ENCODE assay signal across 34 cellular contexts in the genomic region with DNA sequence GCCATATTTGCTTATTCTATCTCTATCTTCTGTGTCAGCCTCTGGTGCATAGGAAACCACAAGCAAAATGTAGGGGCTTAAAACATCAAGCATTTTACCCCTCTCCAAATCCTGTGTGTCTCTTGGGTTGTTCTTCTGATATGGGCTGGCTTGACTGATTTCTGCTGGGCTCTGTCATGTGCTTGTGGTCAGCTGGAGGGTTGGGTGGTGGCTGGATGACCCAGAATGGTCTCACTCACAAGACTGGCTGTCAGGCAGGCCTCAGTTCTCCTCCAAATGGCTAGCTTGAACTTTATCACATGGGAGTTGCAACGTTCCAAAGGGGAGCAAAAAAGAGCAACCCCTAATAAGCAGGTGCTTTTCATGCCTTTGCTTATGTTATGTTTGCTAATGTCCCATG. TPM values are rescaled to one million over a fixed set of nuclear protein-coding genes. Genes with fewer than 3 reads are reported as not detected.
"Had no signal": no experiment of that assay in that cellular context is flagged by ENCODE, and none has a peak within 500 bp of the region (broad histone marks: within the 10 kb centered on the region; RNA-seq: fewer than 3 reads in every experiment).

No MANE protein-coding gene starts in this region.

- H3K9me3 Mint-ChIP-seq: activated CD4-positive, alpha-beta memory T cell treated with anti-CD3 and anti-CD28 coated beads for 36 hours; activated CD4-positive, alpha-beta T cell treated with anti-CD3 and anti-CD28 coated beads, Interleukin-2, amount 10 ng/mL, durations not matched to agents 24 days and 14 days; activated naive CD4-positive, alpha-beta T cell treated with anti-CD3 and anti-CD28 coated beads, Interleukin-2, amount 10 ng/mL, durations not matched to agents 7 days and 5 days; T-cell; T-helper 2 cell treated with Interferon-gamma antibody and Interleukin-4, amounts not matched to agents 5 μg/mL and 100 μg/mL, for 36 hours had no signal

- H3K4me3 ChIP-seq: ascending aorta, breast epithelium, cardiac muscle cell, colonic mucosa, esophagus squamous epithelium, gastroesophageal sphincter had no signal

- H3K4me3 Mint-ChIP-seq: activated CD4-positive, alpha-beta memory T cell treated with anti-CD3 and anti-CD28 coated beads for 36 hours; activated CD4-positive, alpha-beta T cell treated with anti-CD3 and anti-CD28 coated beads for 36 hours; activated CD4-positive, alpha-beta T cell treated with anti-CD3 and anti-CD28 coated beads, Interleukin-2, amount 10 ng/mL, durations not matched to agents 24 days and 14 days; activated CD8-positive, alpha-beta memory T cell treated with anti-CD3 and anti-CD28 coated beads, Interleukin-2, amount 10 ng/mL, durations not matched to agents 7 days and 5 days; activated CD8-positive, alpha-beta T cell treated with anti-CD3 and anti-CD28 coated beads, Interleukin-2, amount 10 ng/mL, durations not matched to agents 7 days and 5 days; activated naive CD4-positive, alpha-beta T cell treated with anti-CD3 and anti-CD28 coated beads, Interleukin-2, amount 10 ng/mL, durations not matched to agents 7 days and 5 days; activated naive CD8-positive, alpha-beta T cell treated with anti-CD3 and anti-CD28 coated beads, Interleukin-2, amount 10 ng/mL, durations not matched to agents 7 days and 5 days; activated T-helper 1 cell treated with anti-CD3 and anti-CD28 coated beads, Interleukin-12 subunit alpha, Interleukin-12 subunit beta, Interleukin-2, Interleukin-4 antibody, amounts not matched to agents 30 ng/mL and 10 ng/mL and 1 ng/mL, durations not matched to agents 14 hours and 24 hours and 36 hours; brain; T-cell; T-helper 1 cell treated with Interleukin-12 subunit alpha and Interleukin-12 subunit beta and Interleukin-4 antibody, amounts not matched to agents 30 μg/mL and 1 μg/mL, for 36 hours; T-helper 2 cell treated with Interferon-gamma antibody and Interleukin-4, amounts not matched to agents 5 μg/mL and 100 μg/mL, for 36 hours had no signal

- H3K4me1 ChIP-seq: ascending aorta, breast epithelium, colonic mucosa, esophagus squamous epithelium had no signal

- H3K9me3 ChIP-seq: ascending aorta, breast epithelium, colonic mucosa, esophagus squamous epithelium, gastroesophageal sphincter had no signal

- H3K27me3 ChIP-seq: ascending aorta, breast epithelium, cardiac muscle cell, colonic mucosa had no signal

- H3K27ac Mint-ChIP-seq: activated CD4-positive, alpha-beta memory T cell treated with anti-CD3 and anti-CD28 coated beads for 36 hours; activated CD4-positive, alpha-beta T cell treated with anti-CD3 and anti-CD28 coated beads for 36 hours; activated CD4-positive, alpha-beta T cell treated with anti-CD3 and anti-CD28 coated beads, Interleukin-2, amount 10 ng/mL, durations not matched to agents 24 days and 14 days; activated CD8-positive, alpha-beta memory T cell treated with anti-CD3 and anti-CD28 coated beads, Interleukin-2, amount 10 ng/mL, durations not matched to agents 7 days and 5 days; activated CD8-positive, alpha-beta T cell treated with anti-CD3 and anti-CD28 coated beads, Interleukin-2, amount 10 ng/mL, durations not matched to agents 7 days and 5 days; activated naive CD4-positive, alpha-beta T cell treated with anti-CD3 and anti-CD28 coated beads, Interleukin-2, amount 10 ng/mL, durations not matched to agents 7 days and 5 days; activated naive CD8-positive, alpha-beta T cell treated with anti-CD3 and anti-CD28 coated beads, Interleukin-2, amount 10 ng/mL, durations not matched to agents 7 days and 5 days; activated T-helper 1 cell treated with anti-CD3 and anti-CD28 coated beads, Interleukin-12 subunit alpha, Interleukin-12 subunit beta, Interleukin-2, Interleukin-4 antibody, amounts not matched to agents 30 ng/mL and 10 ng/mL and 1 ng/mL, durations not matched to agents 14 hours and 24 hours and 36 hours; brain; T-helper 1 cell treated with Interleukin-12 subunit alpha and Interleukin-12 subunit beta and Interleukin-4 antibody, amounts not matched to agents 30 μg/mL and 1 μg/mL, for 36 hours; T-helper 2 cell treated with Interferon-gamma antibody and Interleukin-4, amounts not matched to agents 5 μg/mL and 100 μg/mL, for 36 hours had no signal

- ATAC-seq: activated CD4-positive, alpha-beta T cell treated with anti-CD3 and anti-CD28 coated beads for 36 hours; activated CD8-positive, alpha-beta memory T cell treated with anti-CD3 and anti-CD28 coated beads, Interleukin-2, amount 10 ng/mL, durations not matched to agents 7 days and 5 days; activated CD8-positive, alpha-beta T cell treated with anti-CD3 and anti-CD28 coated beads, Interleukin-2, amount 10 ng/mL, durations not matched to agents 7 days and 5 days; activated naive CD4-positive, alpha-beta T cell treated with anti-CD3 and anti-CD28 coated beads, Interleukin-2, amount 50 U/mL, for 72 hours; gastroesophageal sphincter; T-cell had no signal

- H3K4me1 Mint-ChIP-seq: activated CD4-positive, alpha-beta T cell treated with anti-CD3 and anti-CD28 coated beads for 36 hours; activated CD4-positive, alpha-beta T cell treated with anti-CD3 and anti-CD28 coated beads, Interleukin-2, amount 10 ng/mL, durations not matched to agents 24 days and 14 days; activated CD8-positive, alpha-beta memory T cell treated with anti-CD3 and anti-CD28 coated beads, Interleukin-2, amount 10 ng/mL, durations not matched to agents 7 days and 5 days; activated naive CD4-positive, alpha-beta T cell treated with anti-CD3 and anti-CD28 coated beads, Interleukin-2, amount 10 ng/mL, durations not matched to agents 7 days and 5 days; brain had no signal

- H3K36me3 ChIP-seq: ascending aorta, breast epithelium, cardiac muscle cell, colonic mucosa, esophagus squamous epithelium, gastroesophageal sphincter had no signal

- H3K27ac ChIP-seq: ascending aorta, breast epithelium, cardiac muscle cell, colonic mucosa, epithelial cell of prostate, esophagus squamous epithelium, gastroesophageal sphincter had no signal

- DNase-seq: activated CD4-positive, alpha-beta memory T cell treated with anti-CD3 and anti-CD28 coated beads for 36 hours; activated CD4-positive, alpha-beta T cell treated with anti-CD3 and anti-CD28 coated beads for 36 hours; activated CD4-positive, alpha-beta T cell treated with anti-CD3 and anti-CD28 coated beads, Interleukin-2, amount 10 ng/mL, durations not matched to agents 24 days and 14 days; activated CD4-positive, CD25-positive, alpha-beta regulatory T cell; activated CD4-positive, CD25-positive, alpha-beta regulatory T cell treated with anti-CD3 and anti-CD28 coated beads, Interleukin-2, amount 50 U/mL, for 72 hours; activated CD8-positive, alpha-beta memory T cell treated with anti-CD3 and anti-CD28 coated beads, Interleukin-2, amount 10 ng/mL, durations not matched to agents 7 days and 5 days; activated CD8-positive, alpha-beta memory T cell treated with anti-CD3 and anti-CD28 coated beads, Interleukin-2, amount 50 U/mL, for 4 hours; activated CD8-positive, alpha-beta T cell treated with anti-CD3 and anti-CD28 coated beads, Interleukin-2, amount 10 ng/mL, durations not matched to agents 7 days and 5 days; activated gamma-delta T cell; activated naive CD4-positive, alpha-beta T cell; activated naive CD4-positive, alpha-beta T cell treated with anti-CD3 and anti-CD28 coated beads, Interleukin-2, amount 10 ng/mL, durations not matched to agents 7 days and 5 days; activated naive CD8-positive, alpha-beta T cell treated with anti-CD3 and anti-CD28 coated beads, Interleukin-2, amount 10 ng/mL, durations not matched to agents 7 days and 5 days; activated T-cell treated with anti-CD3 and anti-CD28 coated beads, Interleukin-2, amount 50 U/mL, for 1 hour; activated T-cell treated with anti-CD3 and anti-CD28 coated beads, Interleukin-2, amount 50 U/mL, for 48 hours; central memory CD4-positive, alpha-beta T cell; cerebellar nuclear complex; colonic mucosa; effector CD8-positive, alpha-beta T cell; esophagus squamous epithelium; foreskin melanocyte; SW 1271; T-cell; T1000 had no signal

- H3K36me3 Mint-ChIP-seq: activated CD4-positive, alpha-beta memory T cell treated with anti-CD3 and anti-CD28 coated beads for 36 hours; activated naive CD4-positive, alpha-beta T cell treated with anti-CD3 and anti-CD28 coated beads, Interleukin-2, amount 10 ng/mL, durations not matched to agents 7 days and 5 days; activated naive CD4-positive, alpha-beta T cell treated with anti-CD3 and anti-CD28 coated beads, Interleukin-2, amount 50 U/mL, for 72 hours; activated naive CD8-positive, alpha-beta T cell treated with anti-CD3 and anti-CD28 coated beads, Interleukin-2, amount 10 ng/mL, durations not matched to agents 7 days and 5 days; brain; T-cell had no signal

RNA-seq across cellular contexts. Expression of a gene that starts 9.6 kb away (rescaled TPM):
- total RNA-seq: activated T-helper 1 cell treated with anti-CD3 and anti-CD28 coated beads, Interleukin-12 subunit alpha, Interleukin-12 subunit beta, Interleukin-2, Interleukin-4 antibody, amounts not matched to agents 30 ng/mL and 10 ng/mL and 1 ng/mL, durations not matched to agents 14 hours and 24 hours and 36 hours; ascending aorta; cardiac muscle cell; endothelial cell of umbilical vein had no signal

RNA-seq across cellular contexts. Expression of a gene that starts 15.3 kb away (rescaled TPM):
- total RNA-seq: ascending aorta had no signal

RNA-seq across cellular contexts. Expression of a gene that starts 31.1 kb away (rescaled TPM):
- total RNA-seq: endothelial cell of umbilical vein had no signal
- polyA plus RNA-seq: cardiac muscle cell had no signal
